In genomic region chr20:5608448-5609161, GRCh38 we compare ENCODE assay signal across 8 cellular contexts. TPM values are rescaled to one million over a fixed set of nuclear protein-coding genes. Genes with fewer than 3 reads are reported as not detected.
DNase-seq lines count a peak whose midpoint lies in the region; ATAC-seq and TF ChIP-seq lines count a peak whose summit lies in the region.

No MANE protein-coding gene starts in this region.

- peak; percentile 68 for DNase-seq in SIG-M5 treated with dmso at 0.1 percent for 504 hours (lab: John Stamatoyannopoulos, UW; ENCODE audit: unreplicated experiment)
- no peak for DNase-seq in SIG-M5 (lab: John Stamatoyannopoulos, UW)
- peak; percentile 18 for DNase-seq in RPMI8226
- no peak for DNase-seq in epithelial cell of proximal tubule (ENCODE audit: low read depth)
- DNase-seq in NCI-H1436 treated with DMSO at 0.1 percent for 48 hours (lab: John Stamatoyannopoulos, UW), result no peak
- DNase-seq in HK-2 (ENCODE audit: unreplicated experiment), result no peak

- H3K27me3 ChIP-seq in skeletal muscle tissue (ENCODE audit: control insufficient read depth in 3 of 3, insufficient read depth in 3 of 3, low read length in 3 of 3), result no peaks in the 10 kb centered on the region

- H3K36me3 ChIP-seq in skeletal muscle tissue (ENCODE audit: control insufficient read depth in 3 of 3, insufficient read depth in 3 of 3, low read length in 3 of 3), result no peaks in the 10 kb centered on the region

- H3K9ac ChIP-seq in skeletal muscle tissue (ENCODE audit: low read depth in 1 of 3, low read length in 3 of 3), result peak overlapping the region; percentile 13 to 93 (median 50)

- no peak for TF ChIP-seq CTCF in epithelial cell of proximal tubule (conservative IDR thresholded peaks at IDR 0.05; ENCODE audit: low read depth, low read length)

- peaks cover 6 to 23% (median 21%) of the 10 kb centered on the region in 3 donors for H3K4me1 ChIP-seq in skeletal muscle tissue (ENCODE audit: control insufficient read depth in 3 of 3, insufficient read depth in 3 of 3, low read length in 3 of 3)

- H3K4me3 ChIP-seq in epithelial cell of proximal tubule (ENCODE audit: low read depth, low read length), result peak overlapping the region; percentile 85
- peak overlapping the region in 2 of 3 donors; percentile 73 to 83 for H3K4me3 ChIP-seq in skeletal muscle tissue (ENCODE audit: low read length in 3 of 3)

- ATAC-seq in HG02870 (IDR thresholded peaks at IDR 0.05; ENCODE audit: unreplicated experiment), result no peak

- H3K9me3 ChIP-seq in skeletal muscle tissue (ENCODE audit: control insufficient read depth in 3 of 3, low read length in 3 of 3), result no peaks in the 10 kb centered on the region

- peak overlapping the region; percentile 89 for H3K27ac ChIP-seq in skeletal muscle tissue (ENCODE audit: low read depth, low read length)

RNA-seq across cellular contexts. Expression of gene GPCPD1, which starts 2.2 kb away (rescaled TPM):
- 3.9 and 5.5 TPM in 2 replicates for total RNA-seq in epithelial cell of proximal tubule
- 25.1 TPM for total RNA-seq in skeletal muscle tissue

Comparison
In these comparisons a context has a peak if more than half of its experiments do, and no peak if none do; other contexts are left out.
1. DNase-seq: peak in SIG-M5 treated with dmso at 0.1 percent for 504 hours (single experiment) and RPMI8226 (single experiment); none in SIG-M5 (single experiment), epithelial cell of proximal tubule (single experiment), NCI-H1436 treated with DMSO at 0.1 percent for 48 hours (single experiment) and HK-2 (single experiment).